8 cellular contexts compared by ENCODE assay signal in the genomic region with DNA sequence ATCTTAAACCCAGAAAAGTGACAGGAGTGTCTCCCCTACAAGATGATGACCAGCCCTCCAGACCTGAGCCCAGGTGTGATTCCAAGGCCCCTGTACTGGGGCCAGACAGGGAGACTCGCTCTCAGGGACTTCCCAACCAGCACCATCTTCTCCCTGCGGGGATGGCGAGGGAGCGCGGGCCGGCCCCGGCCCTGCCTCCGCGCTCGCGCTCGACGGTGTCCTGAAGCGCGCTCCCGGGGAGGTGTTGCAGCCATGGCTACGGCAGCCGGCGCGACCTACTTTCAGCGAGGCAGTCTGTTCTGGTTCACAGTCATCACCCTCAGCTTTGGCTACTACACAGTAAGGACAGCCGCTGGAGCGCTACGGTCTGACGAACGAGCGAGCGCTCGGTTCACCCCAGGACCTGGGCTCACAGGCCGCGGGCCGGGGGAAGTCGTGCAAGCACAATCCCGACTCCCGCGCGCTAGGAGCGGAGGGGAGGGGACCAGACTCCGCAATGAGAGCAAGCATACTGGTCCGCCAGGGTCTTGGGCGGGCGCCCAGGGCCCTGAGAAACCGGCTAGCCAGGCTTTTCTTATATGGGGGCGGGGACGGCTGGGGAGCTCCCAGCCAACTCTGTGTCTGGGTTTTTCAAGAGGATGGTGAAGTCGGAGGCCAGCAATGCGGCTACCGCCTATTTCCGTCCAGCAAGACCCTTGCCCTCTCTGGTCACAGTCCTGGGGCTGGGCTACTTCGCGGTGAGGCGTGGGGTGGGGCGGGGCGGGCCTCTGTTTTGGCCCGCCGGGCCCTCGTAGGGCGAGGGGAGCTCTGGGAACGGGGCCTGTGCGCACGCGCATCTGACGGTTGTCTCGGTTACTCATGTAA. TPM values are rescaled to one million over a fixed set of nuclear protein-coding genes. Genes with fewer than 3 reads are reported as not detected.
A peak's percentile ranks its signal among the peaks of the same experiment; 100 is the strongest.
DNase-seq lines count a peak whose midpoint lies in the region; ATAC-seq and TF ChIP-seq lines count a peak whose summit lies in the region.

A gene with protein sequence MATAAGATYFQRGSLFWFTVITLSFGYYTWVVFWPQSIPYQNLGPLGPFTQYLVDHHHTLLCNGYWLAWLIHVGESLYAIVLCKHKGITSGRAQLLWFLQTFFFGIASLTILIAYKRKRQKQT (plus strand): TSS at position 218 of the 864 bp plus-strand sequence. CDS start 35 bp downstream, at position 253.

- peak within 1 kb of the TSS; percentile 100 for H2AFZ ChIP-seq in GM23338

- peaks cover 3% of the 10 kb centered on the region; the same call in 1 of the 2 replicates for H3F3A ChIP-seq in GM23338 (replicated peaks; ENCODE audit: low read depth)

- peak within 1 kb of the TSS; percentile 96 for H3K4me3 ChIP-seq in GM23338
- peak within 1 kb of the TSS; percentile 96 for H3K4me3 ChIP-seq in fibroblast of the aortic adventitia (ENCODE audit: low read depth, low read length)

- no peaks in the 10 kb centered on the region for H3K27me3 ChIP-seq in GM23338 (ENCODE audit: insufficient read depth)

- H3K27ac Mint-ChIP-seq in GM23338 (peak within 1 kb of the TSS; percentile 92), nephron progenitor cell (peak within 1 kb of the TSS; percentile 96)
- peak within 1 kb of the TSS; percentile 93 for H3K27ac Mint-ChIP-seq in stimulated activated naive CD8-positive, alpha-beta T cell treated with anti-CD3 and anti-CD28 coated beads, Interleukin-15, Interleukin-2, amounts not matched to agents 100 ng/mL and 50 ng/mL, for 24 hours

- H3K36me3 Mint-ChIP-seq in GM23338 (ENCODE audit: low read depth) (0 out of 3 replicates have a peak, but pooled peaks cover 2% of the 10 kb centered on the region), nephron progenitor cell (ENCODE audit: low read depth) (peaks cover 5% of the 10 kb centered on the region)
- peaks cover 17% of the 10 kb centered on the region for H3K36me3 Mint-ChIP-seq in stimulated activated naive CD8-positive, alpha-beta T cell treated with anti-CD3 and anti-CD28 coated beads, Interleukin-15, Interleukin-2, amounts not matched to agents 100 ng/mL and 50 ng/mL, for 24 hours (ENCODE audit: low read depth)

- H3K27ac ChIP-seq in GM23338 (ENCODE audit: low read depth) = peak within 1 kb of the TSS; percentile 92

- DNase-seq in EH (ENCODE audit: low read depth) (peak; percentile 89), GM23338 (ENCODE audit: low spot score) (peak; percentile 94), Kasumi-1 (lab: John Stamatoyannopoulos, UW) (peak; percentile 97 to 98), SHP77 (lab: John Stamatoyannopoulos, UW) (peak; percentile 72 to 73), fibroblast of the aortic adventitia (ENCODE audit: low read depth) (peak; percentile 87), nephron progenitor cell (peak; percentile 90)
- DNase-seq in activated effector memory CD4-positive, alpha-beta T cell treated with Interleukin-2 at 50 U/mL for 16 hours = peak; percentile 74

- H3K9me3 Mint-ChIP-seq in GM23338 = no peaks in the 10 kb centered on the region
- H3K9me3 Mint-ChIP-seq in nephron progenitor cell = no peaks in the 10 kb centered on the region
- no peaks in the 10 kb centered on the region for H3K9me3 Mint-ChIP-seq in stimulated activated naive CD8-positive, alpha-beta T cell treated with anti-CD3 and anti-CD28 coated beads, Interleukin-15, Interleukin-2, amounts not matched to agents 100 ng/mL and 50 ng/mL, for 24 hours

- H3K4me2 ChIP-seq in GM23338 = peak within 1 kb of the TSS; percentile 98

- H3K4me1 ChIP-seq in GM23338 (ENCODE audit: insufficient read depth) = no peaks in the 10 kb centered on the region; the same call in 1 of the 2 replicates

- peaks cover 8% of the 10 kb centered on the region; the same call in 2 of the 3 replicates for H3K4me1 Mint-ChIP-seq in GM23338
- peaks cover 22% of the 10 kb centered on the region for H3K4me1 Mint-ChIP-seq in nephron progenitor cell
- peaks cover 28% of the 10 kb centered on the region for H3K4me1 Mint-ChIP-seq in stimulated activated naive CD8-positive, alpha-beta T cell treated with anti-CD3 and anti-CD28 coated beads, Interleukin-15, Interleukin-2, amounts not matched to agents 100 ng/mL and 50 ng/mL, for 24 hours (ENCODE audit: low read depth)

- peak; percentile 89 for ATAC-seq in GM23338

- no peaks in the 10 kb centered on the region for H3K36me3 ChIP-seq in GM23338 (ENCODE audit: insufficient read depth)

- H3K9me2 ChIP-seq in GM23338 (ENCODE audit: insufficient read depth) = no peaks in the 10 kb centered on the region

- H3K27me3 Mint-ChIP-seq in GM23338 (ENCODE audit: insufficient read depth, low read depth, poor library complexity) (peaks cover 7% of the 10 kb centered on the region), nephron progenitor cell (ENCODE audit: low read depth, poor library complexity) (no peaks in the 10 kb centered on the region)
- H3K27me3 Mint-ChIP-seq in stimulated activated naive CD8-positive, alpha-beta T cell treated with anti-CD3 and anti-CD28 coated beads, Interleukin-15, Interleukin-2, amounts not matched to agents 100 ng/mL and 50 ng/mL, for 24 hours = no peaks in the 10 kb centered on the region

- peaks cover 10% of the 10 kb centered on the region for H3K79me2 ChIP-seq in GM23338 (replicated peaks; ENCODE audit: insufficient read depth)

- H3K4me3 Mint-ChIP-seq in GM23338 (peak within 1 kb of the TSS; percentile 99), nephron progenitor cell (peak within 1 kb of the TSS; percentile 98)
- H3K4me3 Mint-ChIP-seq in stimulated activated naive CD8-positive, alpha-beta T cell treated with anti-CD3 and anti-CD28 coated beads, Interleukin-15, Interleukin-2, amounts not matched to agents 100 ng/mL and 50 ng/mL, for 24 hours = peak within 1 kb of the TSS; percentile 94

- TF ChIP-seq CTCF in GM23338 (conservative IDR thresholded peaks at IDR 0.05; ENCODE audit: low read depth in 2 of 2) = no peak
- TF ChIP-seq CTCF in fibroblast of the aortic adventitia (IDR thresholded peaks at IDR 0.05; ENCODE audit: insufficient read depth, low read length) = no peak
- no peak for TF ChIP-seq CTCF in nephron progenitor cell (IDR thresholded peaks at IDR 0.05)

- no peaks in the 10 kb centered on the region for H4K20me1 ChIP-seq in GM23338 (replicated peaks; ENCODE audit: insufficient read depth)

TF ChIP-seq in GM23338, 12 proteins besides CTCF, POLR2A, EP300 and RAD21 (continues in another document):
- TF ChIP-seq EZH2phosphoT487 (IDR thresholded peaks at IDR 0.05; ENCODE audit: unreplicated experiment) (no peak), CREB1 (CRISPR knock-in tag; IDR thresholded peaks at IDR 0.05; ENCODE audit: low read depth) (no peak), JUNB (IDR thresholded peaks at IDR 0.05; ENCODE audit: unreplicated experiment) (no peak), NANOG (IDR thresholded peaks at IDR 0.05; ENCODE audit: borderline replicate concordance) (no peak), POLR2AphosphoS5 (IDR thresholded peaks at IDR 0.05; ENCODE audit: low read depth) (peak; percentile 74; the same call in 1 of the 2 replicates), STAT1 (IDR thresholded peaks at IDR 0.05; ENCODE audit: unreplicated experiment) (no peak), ZNF114 (CRISPR knock-in tag; IDR thresholded peaks at IDR 0.05) (no peak), EZH2 (IDR thresholded peaks at IDR 0.05; ENCODE audit: low read depth, unreplicated experiment) (no peak), ZNF331 (CRISPR knock-in tag; IDR thresholded peaks at IDR 0.05; ENCODE audit: low read depth) (no peak)
- TF ChIP-seq, protein P1, sequence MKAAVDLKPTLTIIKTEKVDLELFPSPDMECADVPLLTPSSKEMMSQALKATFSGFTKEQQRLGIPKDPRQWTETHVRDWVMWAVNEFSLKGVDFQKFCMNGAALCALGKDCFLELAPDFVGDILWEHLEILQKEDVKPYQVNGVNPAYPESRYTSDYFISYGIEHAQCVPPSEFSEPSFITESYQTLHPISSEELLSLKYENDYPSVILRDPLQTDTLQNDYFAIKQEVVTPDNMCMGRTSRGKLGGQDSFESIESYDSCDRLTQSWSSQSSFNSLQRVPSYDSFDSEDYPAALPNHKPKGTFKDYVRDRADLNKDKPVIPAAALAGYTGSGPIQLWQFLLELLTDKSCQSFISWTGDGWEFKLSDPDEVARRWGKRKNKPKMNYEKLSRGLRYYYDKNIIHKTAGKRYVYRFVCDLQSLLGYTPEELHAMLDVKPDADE (IDR thresholded peaks at IDR 0.05) = peak; percentile 59
- TF ChIP-seq, protein P2, sequence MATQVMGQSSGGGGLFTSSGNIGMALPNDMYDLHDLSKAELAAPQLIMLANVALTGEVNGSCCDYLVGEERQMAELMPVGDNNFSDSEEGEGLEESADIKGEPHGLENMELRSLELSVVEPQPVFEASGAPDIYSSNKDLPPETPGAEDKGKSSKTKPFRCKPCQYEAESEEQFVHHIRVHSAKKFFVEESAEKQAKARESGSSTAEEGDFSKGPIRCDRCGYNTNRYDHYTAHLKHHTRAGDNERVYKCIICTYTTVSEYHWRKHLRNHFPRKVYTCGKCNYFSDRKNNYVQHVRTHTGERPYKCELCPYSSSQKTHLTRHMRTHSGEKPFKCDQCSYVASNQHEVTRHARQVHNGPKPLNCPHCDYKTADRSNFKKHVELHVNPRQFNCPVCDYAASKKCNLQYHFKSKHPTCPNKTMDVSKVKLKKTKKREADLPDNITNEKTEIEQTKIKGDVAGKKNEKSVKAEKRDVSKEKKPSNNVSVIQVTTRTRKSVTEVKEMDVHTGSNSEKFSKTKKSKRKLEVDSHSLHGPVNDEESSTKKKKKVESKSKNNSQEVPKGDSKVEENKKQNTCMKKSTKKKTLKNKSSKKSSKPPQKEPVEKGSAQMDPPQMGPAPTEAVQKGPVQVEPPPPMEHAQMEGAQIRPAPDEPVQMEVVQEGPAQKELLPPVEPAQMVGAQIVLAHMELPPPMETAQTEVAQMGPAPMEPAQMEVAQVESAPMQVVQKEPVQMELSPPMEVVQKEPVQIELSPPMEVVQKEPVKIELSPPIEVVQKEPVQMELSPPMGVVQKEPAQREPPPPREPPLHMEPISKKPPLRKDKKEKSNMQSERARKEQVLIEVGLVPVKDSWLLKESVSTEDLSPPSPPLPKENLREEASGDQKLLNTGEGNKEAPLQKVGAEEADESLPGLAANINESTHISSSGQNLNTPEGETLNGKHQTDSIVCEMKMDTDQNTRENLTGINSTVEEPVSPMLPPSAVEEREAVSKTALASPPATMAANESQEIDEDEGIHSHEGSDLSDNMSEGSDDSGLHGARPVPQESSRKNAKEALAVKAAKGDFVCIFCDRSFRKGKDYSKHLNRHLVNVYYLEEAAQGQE (IDR thresholded peaks at IDR 0.05; ENCODE audit: unreplicated experiment) = no peak

RNA-seq across cellular contexts. Expression of the gene that starts here (rescaled TPM):
- 21.1 and 21.2 TPM in 2 replicates for total RNA-seq in GM23338 (2014; rRNA removed; shearing (Covaris generic))
- polyA plus RNA-seq in GM23338 (2016; fragmentation: Nextera tagmentation; extraction: Ambion mirVana) = 21.1 and 21.5 TPM in 2 replicates
- total RNA-seq in fibroblast of the aortic adventitia (ENCODE audit: low replicate concordance) = 2.9 and 11.2 TPM in 2 replicates

Comparison
In these comparisons a context has a peak if more than half of its experiments do, and no peak if none do; other contexts are left out.
1. Peak in every context shown above with its lines: DNase-seq, ATAC-seq, H3K4me3 ChIP-seq and H3K27ac ChIP-seq.